In the genomic region with DNA sequence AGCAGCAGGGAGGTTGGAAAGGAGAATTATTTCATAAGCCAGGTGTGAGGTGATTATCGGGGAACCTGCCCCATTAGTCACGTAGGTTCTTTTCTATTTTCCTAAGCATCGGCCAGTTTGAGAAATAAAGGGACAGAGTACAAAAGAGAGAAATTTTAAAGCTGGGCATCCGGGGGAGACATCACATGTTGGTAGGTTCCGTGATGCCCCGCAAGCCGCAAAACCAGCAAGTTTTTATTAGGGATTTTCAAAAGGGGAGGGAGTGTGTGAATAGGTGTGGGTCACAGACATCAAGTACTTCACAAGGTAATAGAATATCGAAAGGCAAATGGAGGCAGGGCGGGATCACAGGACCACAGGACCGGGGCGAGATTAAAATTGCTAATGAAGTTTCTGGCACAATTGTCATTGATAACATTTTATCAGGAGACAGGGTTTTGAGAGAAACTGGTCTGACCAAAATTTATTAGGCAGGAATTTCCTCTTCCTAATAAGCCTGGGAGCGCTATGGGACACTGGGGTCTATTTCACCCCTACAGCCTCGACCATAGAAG, we compare ENCODE assay signal across 6 cellular contexts. TPM values are rescaled to one million over a fixed set of nuclear protein-coding genes. Genes with fewer than 3 reads are reported as not detected.
DNase-seq lines count a peak whose midpoint lies in the region; ATAC-seq and TF ChIP-seq lines count a peak whose summit lies in the region.
"Not testable (repeated sequence)": the region's sequence is repeated elsewhere in the genome, so short reads cannot be mapped to it uniquely, and the experiment has no call there.

No MANE protein-coding gene starts in this region.

- peaks cover 25% of the 10 kb centered on the region for H3F3A ChIP-seq in neural progenitor cell (ENCODE audit: low read depth)

- in situ Hi-C loops in mammary epithelial cell (cut with MboI; ENCODE audit: low sequenced_read_pairs in 2 of 2): not testable (repeated sequence)

- not testable (repeated sequence) for H3K27me3 Mint-ChIP-seq in activated CD8-positive, alpha-beta T cell treated with anti-CD3 and anti-CD28 coated beads, Interleukin-2, amount 10 ng/mL, durations not matched to agents 7 days and 5 days (ENCODE audit: low read depth)
- H3K27me3 Mint-ChIP-seq in neural progenitor cell (ENCODE audit: insufficient read depth, low read depth): peaks cover 12% of the 10 kb centered on the region

- dilution Hi-C loops in mammary epithelial cell (cut with HindIII; ENCODE audit: low sequenced_read_pairs): not testable (repeated sequence)

- H3K9me3 ChIP-seq in HUES48 (ENCODE audit: control insufficient read depth, insufficient read depth, low read length); mammary epithelial cell (replicated peaks; ENCODE audit: insufficient read depth, low read length); hepatocyte (ENCODE audit: low read depth); neural progenitor cell (ENCODE audit: low read depth); vagina: not testable (repeated sequence)

- H3K36me3 Mint-ChIP-seq in activated CD8-positive, alpha-beta T cell treated with anti-CD3 and anti-CD28 coated beads, Interleukin-2, amount 10 ng/mL, durations not matched to agents 7 days and 5 days (ENCODE audit: low read depth); neural progenitor cell: not testable (repeated sequence)

- H3K27ac Mint-ChIP-seq in activated CD8-positive, alpha-beta T cell treated with anti-CD3 and anti-CD28 coated beads, Interleukin-2, amount 10 ng/mL, durations not matched to agents 7 days and 5 days: peak overlapping the region; percentile 86
- peak overlapping the region; percentile 97 for H3K27ac Mint-ChIP-seq in neural progenitor cell

- H3K27me3 ChIP-seq in HUES48 (ENCODE audit: control insufficient read depth, insufficient read depth, low read length); mammary epithelial cell (ENCODE audit: insufficient read depth, low read length); hepatocyte; neural progenitor cell; vagina: not testable (repeated sequence)

- not testable (repeated sequence) for TF ChIP-seq POLR2A in vagina (IDR thresholded peaks at IDR 0.05)

- H3K27ac ChIP-seq in HUES48 (ENCODE audit: low read depth, low read length) (peak overlapping the region; percentile 95), mammary epithelial cell (ENCODE audit: insufficient read depth, low read depth, low read length) (peak overlapping the region; percentile 66), hepatocyte (peak overlapping the region; percentile 94), vagina (peak overlapping the region; percentile 36)
- H3K27ac ChIP-seq in neural progenitor cell: not testable (repeated sequence)

- H3K4me2 ChIP-seq in mammary epithelial cell (ENCODE audit: insufficient read depth, low read depth, low read length) (peak overlapping the region; percentile 13), hepatocyte (peak overlapping the region; percentile 53), neural progenitor cell (peak overlapping the region; percentile 70)

- POLR2A ChIA-PET in activated CD8-positive, alpha-beta T cell treated with anti-CD3 and anti-CD28 coated beads, Interleukin-2, amount 10 ng/mL, durations not matched to agents 7 days and 5 days (lab: Charles Lee): interaction anchor here (1.6 kb wide), 1 partner anchor 21 kb away, joined by 8 read pairs; a partner anchor contains a TSS

- not testable (repeated sequence) for H3K9me2 ChIP-seq in hepatocyte (replicated peaks; ENCODE audit: insufficient read depth)

- H4K20me1 ChIP-seq in mammary epithelial cell (ENCODE audit: insufficient read depth, low read length); hepatocyte (ENCODE audit: insufficient read depth, poor library complexity, severe bottlenecking); neural progenitor cell (ENCODE audit: low read depth): not testable (repeated sequence)

- H3K9ac ChIP-seq in HUES48 (ENCODE audit: low read depth, low read length) (peak overlapping the region; percentile 5; the same call in 1 of the 2 replicates), mammary epithelial cell (ENCODE audit: insufficient read depth, low read length) (peak overlapping the region; percentile 11)
- H3K9ac ChIP-seq in neural progenitor cell: not testable (repeated sequence)

- TSS peak; percentile 46 for BruUV-seq in mammary epithelial cell (replicated peaks; lab: Mats Ljungman, UMichigan)

- 47% methylated on average over 13 of the region's 13 CpGs for WGBS in mammary epithelial cell (ENCODE audit: low coverage, missing lambda C conversion rate)
- WGBS in hepatocyte (ENCODE audit: low lambda C conversion rate, missing lambda C conversion rate): 27% methylated on average over 13 of the region's 13 CpGs

- CTCF ChIA-PET in activated CD8-positive, alpha-beta T cell treated with anti-CD3 and anti-CD28 coated beads, Interleukin-2, amount 10 ng/mL, durations not matched to agents 7 days and 5 days (lab: Charles Lee): interaction anchor here (0.8 to 1.5 kb wide), 9 partner anchors 21 to 323 kb away, joined by 3 to 7 read pairs (median 3); a partner anchor contains a TSS
- CTCF ChIA-PET in mammary epithelial cell (lab: Charles Lee; ENCODE audit: low non-redundant PET): not testable (repeated sequence)

- H3K9me3 Mint-ChIP-seq in activated CD8-positive, alpha-beta T cell treated with anti-CD3 and anti-CD28 coated beads, Interleukin-2, amount 10 ng/mL, durations not matched to agents 7 days and 5 days (ENCODE audit: insufficient read depth); neural progenitor cell: not testable (repeated sequence)

- H3K79me2 ChIP-seq in mammary epithelial cell (ENCODE audit: insufficient read depth, low read length); hepatocyte; neural progenitor cell (ENCODE audit: low read depth): not testable (repeated sequence)

- not testable (repeated sequence) for ATAC-seq in activated CD8-positive, alpha-beta T cell treated with anti-CD3 and anti-CD28 coated beads, Interleukin-2, amount 10 ng/mL, durations not matched to agents 7 days and 5 days

- H3K4me3 ChIP-seq in HUES48 (ENCODE audit: low read depth, low read length) (peak overlapping the region; percentile 15), neural progenitor cell (peak overlapping the region; percentile 7)
- not testable (repeated sequence) for H3K4me3 ChIP-seq in mammary epithelial cell (replicated peaks in 1 of 3; ENCODE audit: insufficient read depth in 1 of 3, low read depth in 2 of 3, low read length in 3 of 3); hepatocyte; vagina

- TF ChIP-seq CTCF in mammary epithelial cell (conservative IDR thresholded peaks at IDR 0.05 in 1 of 2, IDR thresholded peaks at IDR 0.05 in 1 of 2; ENCODE audit: extremely low read depth in 1 of 2, insufficient read depth in 1 of 2, low read depth in 1 of 2, low read length in 2 of 2); hepatocyte (IDR thresholded peaks at IDR 0.05; ENCODE audit: poor library complexity); neural progenitor cell (IDR thresholded peaks at IDR 0.05); vagina (IDR thresholded peaks at IDR 0.05): not testable (repeated sequence)

- DNase-seq in activated CD8-positive, alpha-beta T cell treated with anti-CD3 and anti-CD28 coated beads, Interleukin-2, amount 10 ng/mL, durations not matched to agents 7 days and 5 days; mammary epithelial cell; hepatocyte (ENCODE audit: low spot score); neural progenitor cell (ENCODE audit: low spot score); vagina (ENCODE audit: extremely low spot score in 2 of 2): not testable (repeated sequence)

- not testable (repeated sequence) for H3K4me3 Mint-ChIP-seq in activated CD8-positive, alpha-beta T cell treated with anti-CD3 and anti-CD28 coated beads, Interleukin-2, amount 10 ng/mL, durations not matched to agents 7 days and 5 days
- peak overlapping the region; percentile 73 for H3K4me3 Mint-ChIP-seq in neural progenitor cell

- H2AFZ ChIP-seq in mammary epithelial cell (ENCODE audit: low read depth, low read length): peak overlapping the region; percentile 81
- not testable (repeated sequence) for H2AFZ ChIP-seq in hepatocyte; neural progenitor cell (replicated peaks)

- intact Hi-C loops in mammary epithelial cell (cut with micrococcal nuclease): loop anchor here (1.0 kb wide), 1 partner anchor 12 kb away; no protein-coding TSS in a partner anchor
- intact Hi-C loops in vagina (cut with DNase I): not testable (repeated sequence)

- H3K4me1 ChIP-seq in HUES48 (ENCODE audit: control insufficient read depth, insufficient read depth, low read length) (peaks cover 44% of the 10 kb centered on the region), mammary epithelial cell (ENCODE audit: insufficient read depth, low read length) (peaks cover 46% of the 10 kb centered on the region), hepatocyte (ENCODE audit: insufficient read depth) (peaks cover 34% of the 10 kb centered on the region), neural progenitor cell (peaks cover 31% of the 10 kb centered on the region), vagina (peaks cover 39% of the 10 kb centered on the region)

- peaks cover 74% of the 10 kb centered on the region for H3K4me1 Mint-ChIP-seq in activated CD8-positive, alpha-beta T cell treated with anti-CD3 and anti-CD28 coated beads, Interleukin-2, amount 10 ng/mL, durations not matched to agents 7 days and 5 days (ENCODE audit: low read depth)
- H3K4me1 Mint-ChIP-seq in neural progenitor cell: peaks cover 72% of the 10 kb centered on the region

- H3K36me3 ChIP-seq in HUES48 (ENCODE audit: control insufficient read depth, insufficient read depth, low read length); mammary epithelial cell (ENCODE audit: insufficient read depth, low read length); hepatocyte (replicated peaks; ENCODE audit: insufficient read depth, low read depth); neural progenitor cell; vagina: not testable (repeated sequence)

RNA-seq across cellular contexts. Expression of a gene that starts 20.2 kb away (rescaled TPM):
- 10 to 100 TPM; 76.6 to 82.9 TPM for total RNA-seq in activated CD8-positive, alpha-beta T cell treated with anti-CD3 and anti-CD28 coated beads, Interleukin-2, amount 10 ng/mL, durations not matched to agents 7 days and 5 days
- total RNA-seq in mammary epithelial cell (100 to 1,000 TPM in 1 of 2 donors, 10 to 100 TPM in 1; 68.8 to 390 TPM), hepatocyte (173 and 193 TPM in 2 replicates), neural progenitor cell (ENCODE audit: low replicate concordance) (2.0 and 7.1 TPM in 2 replicates), vagina (40.5 TPM)
- polyA plus RNA-seq in mammary epithelial cell (121 TPM), hepatocyte (158 and 159 TPM in 2 replicates)
- 81.4 TPM for polyA minus RNA-seq in mammary epithelial cell

RNA-seq across cellular contexts. Expression of a gene that starts 22.1 kb away (rescaled TPM):
- total RNA-seq in activated CD8-positive, alpha-beta T cell treated with anti-CD3 and anti-CD28 coated beads, Interleukin-2, amount 10 ng/mL, durations not matched to agents 7 days and 5 days: 100 to 1,000 TPM; 314 to 317 TPM
- total RNA-seq in mammary epithelial cell (10 to 100 TPM; 53.9 to 57.5 TPM), hepatocyte (93.5 and 103 TPM in 2 replicates), neural progenitor cell (ENCODE audit: low replicate concordance) (80.3 and 96.9 TPM in 2 replicates), vagina (165 TPM)
- polyA plus RNA-seq in mammary epithelial cell (63.7 TPM), hepatocyte (144 and 148 TPM in 2 replicates)
- polyA minus RNA-seq in mammary epithelial cell: 47.4 TPM

RNA-seq across cellular contexts. Expression of a gene that starts 44.4 kb away (rescaled TPM):
- total RNA-seq in activated CD8-positive, alpha-beta T cell treated with anti-CD3 and anti-CD28 coated beads, Interleukin-2, amount 10 ng/mL, durations not matched to agents 7 days and 5 days: 1,000 to 10,000 TPM; 1,638 to 1,703 TPM
- total RNA-seq in mammary epithelial cell: 100 to 1,000 TPM; 400 to 787 TPM
- polyA plus RNA-seq in mammary epithelial cell: 1,634 TPM
- 1,336 TPM for polyA minus RNA-seq in mammary epithelial cell
- total RNA-seq in hepatocyte: 460 and 470 TPM in 2 replicates
- 414 and 433 TPM in 2 replicates for polyA plus RNA-seq in hepatocyte
- total RNA-seq in neural progenitor cell (ENCODE audit: low replicate concordance): 1,479 and 2,270 TPM in 2 replicates
- total RNA-seq in vagina: 293 TPM

RNA-seq across cellular contexts. Expression of a gene that starts 47.5 kb away (rescaled TPM):
- total RNA-seq in activated CD8-positive, alpha-beta T cell treated with anti-CD3 and anti-CD28 coated beads, Interleukin-2, amount 10 ng/mL, durations not matched to agents 7 days and 5 days: 10 to 100 TPM; 48.5 to 52.4 TPM
- total RNA-seq in mammary epithelial cell: 10 to 100 TPM; 12.8 to 36.7 TPM
- 10.7 TPM for polyA plus RNA-seq in mammary epithelial cell
- polyA minus RNA-seq in mammary epithelial cell: 62.3 TPM
- 3.3 and 8.7 TPM in 2 replicates for total RNA-seq in hepatocyte
- 9.8 and 9.9 TPM in 2 replicates for polyA plus RNA-seq in hepatocyte
- total RNA-seq in neural progenitor cell (ENCODE audit: low replicate concordance): 22.6 and 29.5 TPM in 2 replicates
- 12.3 TPM for total RNA-seq in vagina

Comparison
In these comparisons a context has a peak if more than half of its experiments do, and no peak if none do; other contexts are left out.
1. H3K4me2 ChIP-seq: peak in every context shown above with its lines; median percentile 70 in neural progenitor cell; 53 in hepatocyte; 13 in mammary epithelial cell.